ENCODE assay signal across 1 cellular context in the genomic region with DNA sequence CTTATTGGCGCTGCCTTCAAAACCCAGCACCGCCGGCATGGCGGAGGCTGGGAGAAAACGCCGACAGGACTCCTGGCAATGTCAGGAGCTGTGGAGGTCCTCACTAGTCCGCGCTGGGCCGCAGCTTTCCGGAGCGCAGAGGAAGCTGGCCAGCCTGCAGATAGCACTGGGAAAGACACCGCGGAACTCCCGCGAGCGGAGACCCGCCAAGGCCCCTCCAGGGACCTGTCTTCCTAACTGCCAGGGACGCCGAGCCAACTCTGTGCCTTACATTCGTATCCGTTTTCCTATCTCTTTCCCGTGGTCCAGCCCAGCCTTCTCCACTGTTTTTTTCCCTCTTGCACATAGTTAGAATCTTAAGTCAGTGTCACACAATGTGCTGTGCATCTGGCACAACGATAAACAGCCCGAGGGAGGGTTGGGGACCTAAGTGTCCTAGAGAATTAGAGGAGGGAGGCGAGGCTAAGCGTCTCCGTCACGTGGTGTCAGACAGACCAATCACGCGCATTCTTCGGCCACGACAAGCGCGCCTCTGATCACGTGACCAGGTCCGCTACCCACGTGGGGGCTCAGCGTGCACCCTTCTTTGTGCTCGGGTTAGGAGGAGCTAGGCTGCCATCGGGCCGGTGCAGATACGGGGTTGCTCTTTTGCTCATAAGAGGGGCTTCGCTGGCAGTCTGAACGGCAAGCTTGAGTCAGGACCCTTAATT.
TF ChIP-seq lines count a peak whose summit lies in the region.

A gene (plus strand): TSS at position 582 of the 710 bp plus-strand sequence. CDS start 420 bp downstream, outside the sequence.
A gene (minus strand): TSS at position 168 of the 710 bp plus-strand sequence. CDS start 129 bp downstream, at position 39.

TF ChIP-seq in K562, 482 proteins besides CTCF, POLR2A, EP300 and RAD21 (continued from another document and continues in another):
- TF ChIP-seq ZNF717 (CRISPR knock-in tag; IDR thresholded peaks at IDR 0.05) = no peak
- peak; percentile 79; the same call in 1 of the 2 replicates for TF ChIP-seq PHF8 (IDR thresholded peaks at IDR 0.05; ENCODE audit: borderline replicate concordance, low read length)
- TF ChIP-seq MAFF (IDR thresholded peaks at IDR 0.05; ENCODE audit: low read length) = no peak
- TF ChIP-seq, protein P1, sequence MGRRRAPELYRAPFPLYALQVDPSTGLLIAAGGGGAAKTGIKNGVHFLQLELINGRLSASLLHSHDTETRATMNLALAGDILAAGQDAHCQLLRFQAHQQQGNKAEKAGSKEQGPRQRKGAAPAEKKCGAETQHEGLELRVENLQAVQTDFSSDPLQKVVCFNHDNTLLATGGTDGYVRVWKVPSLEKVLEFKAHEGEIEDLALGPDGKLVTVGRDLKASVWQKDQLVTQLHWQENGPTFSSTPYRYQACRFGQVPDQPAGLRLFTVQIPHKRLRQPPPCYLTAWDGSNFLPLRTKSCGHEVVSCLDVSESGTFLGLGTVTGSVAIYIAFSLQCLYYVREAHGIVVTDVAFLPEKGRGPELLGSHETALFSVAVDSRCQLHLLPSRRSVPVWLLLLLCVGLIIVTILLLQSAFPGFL (CRISPR knock-in tag; IDR thresholded peaks at IDR 0.05) = no peak
- no peak for TF ChIP-seq ZNF778 (CRISPR knock-in tag; IDR thresholded peaks at IDR 0.05)
- peak; percentile 82 for TF ChIP-seq EGR1 (conservative IDR thresholded peaks at IDR 0.05)
- TF ChIP-seq ZSCAN32 (CRISPR knock-in tag; IDR thresholded peaks at IDR 0.05) = no peak
- peak; percentile 45 for TF ChIP-seq ATF7 (IDR thresholded peaks at IDR 0.05)
- no peak for TF ChIP-seq ATF1 (CRISPR knock-in tag; IDR thresholded peaks at IDR 0.05)
- peak; percentile 93 for TF ChIP-seq ATF1 (tag; IDR thresholded peaks at IDR 0.05)
- TF ChIP-seq ZNF165 (CRISPR knock-in tag; IDR thresholded peaks at IDR 0.05; ENCODE audit: borderline replicate concordance) = no peak
- TF ChIP-seq, protein P2, sequence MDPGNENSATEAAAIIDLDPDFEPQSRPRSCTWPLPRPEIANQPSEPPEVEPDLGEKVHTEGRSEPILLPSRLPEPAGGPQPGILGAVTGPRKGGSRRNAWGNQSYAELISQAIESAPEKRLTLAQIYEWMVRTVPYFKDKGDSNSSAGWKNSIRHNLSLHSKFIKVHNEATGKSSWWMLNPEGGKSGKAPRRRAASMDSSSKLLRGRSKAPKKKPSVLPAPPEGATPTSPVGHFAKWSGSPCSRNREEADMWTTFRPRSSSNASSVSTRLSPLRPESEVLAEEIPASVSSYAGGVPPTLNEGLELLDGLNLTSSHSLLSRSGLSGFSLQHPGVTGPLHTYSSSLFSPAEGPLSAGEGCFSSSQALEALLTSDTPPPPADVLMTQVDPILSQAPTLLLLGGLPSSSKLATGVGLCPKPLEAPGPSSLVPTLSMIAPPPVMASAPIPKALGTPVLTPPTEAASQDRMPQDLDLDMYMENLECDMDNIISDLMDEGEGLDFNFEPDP (CRISPR knock-in tag; IDR thresholded peaks at IDR 0.05) = 0 out of 2 replicates have a peak, but pooled peaks have one; percentile 55
- TF ChIP-seq RBBP5 (IDR thresholded peaks at IDR 0.05; ENCODE audit: borderline replicate concordance, insufficient read depth, low read length, poor library complexity, severe bottlenecking) = peak; percentile 67
- TF ChIP-seq KDM4B (IDR thresholded peaks at IDR 0.05; ENCODE audit: borderline replicate concordance in 2 of 2, low read depth in 1 of 2) = no peak; a peak in 1 of 4 replicates
- TF ChIP-seq, protein P3, sequence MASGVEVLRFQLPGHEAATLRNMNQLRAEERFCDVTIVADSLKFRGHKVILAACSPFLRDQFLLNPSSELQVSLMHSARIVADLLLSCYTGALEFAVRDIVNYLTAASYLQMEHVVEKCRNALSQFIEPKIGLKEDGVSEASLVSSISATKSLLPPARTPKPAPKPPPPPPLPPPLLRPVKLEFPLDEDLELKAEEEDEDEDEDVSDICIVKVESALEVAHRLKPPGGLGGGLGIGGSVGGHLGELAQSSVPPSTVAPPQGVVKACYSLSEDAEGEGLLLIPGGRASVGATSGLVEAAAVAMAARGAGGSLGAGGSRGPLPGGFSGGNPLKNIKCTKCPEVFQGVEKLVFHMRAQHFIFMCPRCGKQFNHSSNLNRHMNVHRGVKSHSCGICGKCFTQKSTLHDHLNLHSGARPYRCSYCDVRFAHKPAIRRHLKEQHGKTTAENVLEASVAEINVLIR (CRISPR knock-in tag; IDR thresholded peaks at IDR 0.05) = 0 out of 2 replicates have a peak, but pooled peaks have one; percentile 35
- TF ChIP-seq, protein P4, sequence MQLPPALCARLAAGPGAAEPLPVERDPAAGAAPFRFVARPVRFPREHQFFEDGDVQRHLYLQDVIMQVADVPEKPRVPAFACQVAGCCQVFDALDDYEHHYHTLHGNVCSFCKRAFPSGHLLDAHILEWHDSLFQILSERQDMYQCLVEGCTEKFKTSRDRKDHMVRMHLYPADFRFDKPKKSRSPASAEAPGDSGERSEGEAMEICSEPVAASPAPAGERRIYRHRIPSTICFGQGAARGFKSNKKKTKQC (CRISPR knock-in tag; IDR thresholded peaks at IDR 0.05) = no peak
- TF ChIP-seq, protein P5, sequence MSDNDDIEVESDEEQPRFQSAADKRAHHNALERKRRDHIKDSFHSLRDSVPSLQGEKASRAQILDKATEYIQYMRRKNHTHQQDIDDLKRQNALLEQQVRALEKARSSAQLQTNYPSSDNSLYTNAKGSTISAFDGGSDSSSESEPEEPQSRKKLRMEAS (CRISPR knock-in tag; IDR thresholded peaks at IDR 0.05) = peak; percentile 96
- TF ChIP-seq NR2C2 (CRISPR knock-in tag; IDR thresholded peaks at IDR 0.05) = no peak
- peak; percentile 69 for TF ChIP-seq NR2C2 (tag; IDR thresholded peaks at IDR 0.05)
- no peak for TF ChIP-seq CAMTA2 (CRISPR knock-in tag; conservative IDR thresholded peaks at IDR 0.05)
- 0 out of 2 replicates have a peak, but pooled peaks have one; percentile 49 for TF ChIP-seq SREBF1 (IDR thresholded peaks at IDR 0.05; ENCODE audit: borderline replicate concordance, low read depth, low read length)
- TF ChIP-seq GTF2E2 (tag; IDR thresholded peaks at IDR 0.05) = peak; percentile 88
- peak; percentile 86 for TF ChIP-seq BHLHE40 (IDR thresholded peaks at IDR 0.05; ENCODE audit: low read length)
- TF ChIP-seq SP1 (CRISPR knock-in tag; IDR thresholded peaks at IDR 0.05) = peak; percentile 62
- TF ChIP-seq SP2 (IDR thresholded peaks at IDR 0.05; ENCODE audit: extremely low read depth, low read depth, low read length, poor library complexity, severe bottlenecking) = no peak
- TF ChIP-seq CHD2 (IDR thresholded peaks at IDR 0.05; ENCODE audit: low read depth, low read length) = peak; percentile 87
- TF ChIP-seq CXXC5 (CRISPR knock-in tag; IDR thresholded peaks at IDR 0.05) = peak; percentile 94
- TF ChIP-seq, protein P6, sequence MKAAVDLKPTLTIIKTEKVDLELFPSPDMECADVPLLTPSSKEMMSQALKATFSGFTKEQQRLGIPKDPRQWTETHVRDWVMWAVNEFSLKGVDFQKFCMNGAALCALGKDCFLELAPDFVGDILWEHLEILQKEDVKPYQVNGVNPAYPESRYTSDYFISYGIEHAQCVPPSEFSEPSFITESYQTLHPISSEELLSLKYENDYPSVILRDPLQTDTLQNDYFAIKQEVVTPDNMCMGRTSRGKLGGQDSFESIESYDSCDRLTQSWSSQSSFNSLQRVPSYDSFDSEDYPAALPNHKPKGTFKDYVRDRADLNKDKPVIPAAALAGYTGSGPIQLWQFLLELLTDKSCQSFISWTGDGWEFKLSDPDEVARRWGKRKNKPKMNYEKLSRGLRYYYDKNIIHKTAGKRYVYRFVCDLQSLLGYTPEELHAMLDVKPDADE (conservative IDR thresholded peaks at IDR 0.05; ENCODE audit: control insufficient read depth, low read depth, low read length) = peak; percentile 44; the same call in 1 of the 2 replicates
- TF ChIP-seq, protein P7, sequence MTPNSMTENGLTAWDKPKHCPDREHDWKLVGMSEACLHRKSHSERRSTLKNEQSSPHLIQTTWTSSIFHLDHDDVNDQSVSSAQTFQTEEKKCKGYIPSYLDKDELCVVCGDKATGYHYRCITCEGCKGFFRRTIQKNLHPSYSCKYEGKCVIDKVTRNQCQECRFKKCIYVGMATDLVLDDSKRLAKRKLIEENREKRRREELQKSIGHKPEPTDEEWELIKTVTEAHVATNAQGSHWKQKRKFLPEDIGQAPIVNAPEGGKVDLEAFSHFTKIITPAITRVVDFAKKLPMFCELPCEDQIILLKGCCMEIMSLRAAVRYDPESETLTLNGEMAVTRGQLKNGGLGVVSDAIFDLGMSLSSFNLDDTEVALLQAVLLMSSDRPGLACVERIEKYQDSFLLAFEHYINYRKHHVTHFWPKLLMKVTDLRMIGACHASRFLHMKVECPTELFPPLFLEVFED (CRISPR knock-in tag; conservative IDR thresholded peaks at IDR 0.05) = no peak
- peak; percentile 91 for TF ChIP-seq RBFOX2 (IDR thresholded peaks at IDR 0.05; ENCODE audit: low read depth, low read length)
- peak; percentile 56 for TF ChIP-seq HNRNPLL (IDR thresholded peaks at IDR 0.05; ENCODE audit: low read depth, low read length, poor library complexity, severe bottlenecking)
- TF ChIP-seq RBM17 (IDR thresholded peaks at IDR 0.05; ENCODE audit: borderline replicate concordance, low read depth, low read length) = no peak
- TF ChIP-seq ZFP30 (CRISPR knock-in tag; IDR thresholded peaks at IDR 0.05; ENCODE audit: borderline replicate concordance) = no peak
- TF ChIP-seq, protein P8, sequence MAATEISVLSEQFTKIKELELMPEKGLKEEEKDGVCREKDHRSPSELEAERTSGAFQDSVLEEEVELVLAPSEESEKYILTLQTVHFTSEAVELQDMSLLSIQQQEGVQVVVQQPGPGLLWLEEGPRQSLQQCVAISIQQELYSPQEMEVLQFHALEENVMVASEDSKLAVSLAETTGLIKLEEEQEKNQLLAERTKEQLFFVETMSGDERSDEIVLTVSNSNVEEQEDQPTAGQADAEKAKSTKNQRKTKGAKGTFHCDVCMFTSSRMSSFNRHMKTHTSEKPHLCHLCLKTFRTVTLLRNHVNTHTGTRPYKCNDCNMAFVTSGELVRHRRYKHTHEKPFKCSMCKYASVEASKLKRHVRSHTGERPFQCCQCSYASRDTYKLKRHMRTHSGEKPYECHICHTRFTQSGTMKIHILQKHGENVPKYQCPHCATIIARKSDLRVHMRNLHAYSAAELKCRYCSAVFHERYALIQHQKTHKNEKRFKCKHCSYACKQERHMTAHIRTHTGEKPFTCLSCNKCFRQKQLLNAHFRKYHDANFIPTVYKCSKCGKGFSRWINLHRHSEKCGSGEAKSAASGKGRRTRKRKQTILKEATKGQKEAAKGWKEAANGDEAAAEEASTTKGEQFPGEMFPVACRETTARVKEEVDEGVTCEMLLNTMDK (IDR thresholded peaks at IDR 0.05; ENCODE audit: borderline replicate concordance, insufficient read depth, low read depth, low read length, poor library complexity, severe bottlenecking) = no peak
- no peak for TF ChIP-seq CHD4 (IDR thresholded peaks at IDR 0.05; ENCODE audit: insufficient read depth, insufficient replicate concordance, low read depth, low read length, poor library complexity, severe bottlenecking)
- TF ChIP-seq GABPB1 (CRISPR knock-in tag; IDR thresholded peaks at IDR 0.05) = peak; percentile 49
- TF ChIP-seq RFX5 (IDR thresholded peaks at IDR 0.05; ENCODE audit: low read depth, low read length) = no peak
- peak; percentile 34; the same call in 1 of the 2 replicates for TF ChIP-seq ZNF263 (CRISPR knock-in tag; IDR thresholded peaks at IDR 0.05; ENCODE audit: borderline replicate concordance)
- TF ChIP-seq NFE2 (IDR thresholded peaks at IDR 0.05; ENCODE audit: low read depth) = peak; percentile 92
- no peak for TF ChIP-seq TEAD4 (IDR thresholded peaks at IDR 0.05; ENCODE audit: low read length)
- no peak for TF ChIP-seq TEAD4 (CRISPR knock-in tag; IDR thresholded peaks at IDR 0.05; ENCODE audit: borderline replicate concordance)
- TF ChIP-seq TOE1 (IDR thresholded peaks at IDR 0.05; ENCODE audit: borderline replicate concordance) = peak; percentile 100
- no peak for TF ChIP-seq TOE1 (CRISPR knock-in tag; IDR thresholded peaks at IDR 0.05; ENCODE audit: borderline replicate concordance, low read depth)
- TF ChIP-seq PCBP1 (IDR thresholded peaks at IDR 0.05; ENCODE audit: low read depth, low read length, poor library complexity, severe bottlenecking) = no peak
- TF ChIP-seq NR2F6 (CRISPR knock-in tag; IDR thresholded peaks at IDR 0.05) = no peak
- TF ChIP-seq ZFPM2 (CRISPR knock-in tag; IDR thresholded peaks at IDR 0.05) = no peak
